6 cellular contexts compared by ENCODE assay signal in genomic region chr12:53230971-53231858, GRCh38. TPM values are rescaled to one million over a fixed set of nuclear protein-coding genes. Genes with fewer than 3 reads are reported as not detected.
DNase-seq lines count a peak whose midpoint lies in the region; ATAC-seq and TF ChIP-seq lines count a peak whose summit lies in the region.

No MANE protein-coding gene starts in this region.

- no peaks in the 10 kb centered on the region for H3K9me3 ChIP-seq in ectodermal cell (ENCODE audit: control insufficient read depth, low read length)
- H3K9me3 ChIP-seq in psoas muscle = no peaks in the 10 kb centered on the region

- H3K27ac Mint-ChIP-seq in IgD-negative memory B cell = peak overlapping the region in 1 of 3 donors; percentile 31

- H3K27me3 ChIP-seq in ectodermal cell (ENCODE audit: control insufficient read depth, insufficient read depth, low read length, poor library complexity, severe bottlenecking) (peaks cover 5% of the 10 kb centered on the region), psoas muscle (ENCODE audit: insufficient read depth in 3 of 3, low read length in 2 of 3) (peaks cover 0 to 34% (median 5%) of the 10 kb centered on the region in 3 donors)

- TF ChIP-seq CTCF in psoas muscle (IDR thresholded peaks at IDR 0.05) = no peak

- peak overlapping the region; percentile 63 to 83 (median 68) for H3K4me3 Mint-ChIP-seq in IgD-negative memory B cell

- H3K27ac ChIP-seq in ectodermal cell (ENCODE audit: insufficient read depth, low read depth, low read length, poor library complexity, severe bottlenecking) (no peak overlapping the region), psoas muscle (peak overlapping the region; percentile 23)

- 15 to 17% methylated on average over 19 of the region's 19 CpGs for WGBS in ectodermal cell, 2 experiments
- WGBS in psoas muscle, 3 donors = 42 to 48% (median 43%) methylated on average over 17 to 19 of the region's 19 CpGs

- H3K36me3 Mint-ChIP-seq in IgD-negative memory B cell = no peaks in the 10 kb centered on the region

- intact Hi-C loops in psoas muscle (cut with DNase I) = no loop called here

- peaks cover 15% of the 10 kb centered on the region for H3K27me3 Mint-ChIP-seq in IgD-negative memory B cell

- peak in 1 of 2 donors; percentile 50 for DNase-seq in psoas muscle
- no peak for DNase-seq in DMS 273 treated with DMSO at 0.1 percent for 48 hours (lab: John Stamatoyannopoulos, UW)
- DNase-seq in stimulated activated CD8-positive, alpha-beta memory T cell treated with anti-CD3 and anti-CD28 coated beads, Interleukin-4, amount 100 ng/mL, for 48 hours = no peak

- ATAC-seq in psoas muscle (no peak), GM21619 (IDR thresholded peaks at IDR 0.05; ENCODE audit: unreplicated experiment) (no peak)

- H3K36me3 ChIP-seq in ectodermal cell (ENCODE audit: control insufficient read depth, insufficient read depth, low read length) (no peaks in the 10 kb centered on the region), psoas muscle (ENCODE audit: insufficient read depth in 1 of 2, low read depth in 1 of 2) (no peaks in the 10 kb centered on the region)

- H3K4me1 Mint-ChIP-seq in IgD-negative memory B cell = peaks cover 13 to 23% (median 21%) of the 10 kb centered on the region in 3 donors

- H3K4me3 ChIP-seq in ectodermal cell (ENCODE audit: insufficient read depth, low read depth, low read length) (peak overlapping the region; percentile 51), psoas muscle (peak overlapping the region; percentile 69)

- H3K9me3 Mint-ChIP-seq in IgD-negative memory B cell = no peaks in the 10 kb centered on the region

- H3K4me1 ChIP-seq in ectodermal cell (ENCODE audit: control insufficient read depth, insufficient read depth, low read length) = peaks cover 42% of the 10 kb centered on the region
- H3K4me1 ChIP-seq in psoas muscle = peaks cover 8% of the 10 kb centered on the region

RNA-seq across cellular contexts. Expression of gene RARG, which starts 0.8 kb away (rescaled TPM):
- polyA plus RNA-seq in IgD-negative memory B cell (4.8 TPM), psoas muscle (10 to 100 TPM in 1 of 3 donors, 1 to 10 TPM in 2; 3.7 to 10.8 (median 8.2) TPM)
- polyA plus RNA-seq in ectodermal cell (2013, experiment 1 of 4) = 39.9 TPM
- 33.6 TPM for polyA plus RNA-seq in ectodermal cell (2013, experiment 2 of 4)
- polyA plus RNA-seq in ectodermal cell (2013, experiment 3 of 4) = 36.6 TPM
- polyA plus RNA-seq in ectodermal cell (2013, experiment 4 of 4) = 37.9 TPM
- 10 to 100 TPM in 1 of 4 donors, 1 to 10 TPM in 3; 5.0 to 10.7 (median 6.2) TPM for total RNA-seq in psoas muscle

RNA-seq across cellular contexts. Expression of gene ITGB7, which starts 24.2 kb away (rescaled TPM):
- polyA plus RNA-seq in IgD-negative memory B cell = 238 TPM
- not detected for polyA plus RNA-seq in ectodermal cell (2013, experiment 1 of 4)
- 0.21 TPM for polyA plus RNA-seq in ectodermal cell (2013, experiment 2 of 4)
- 1.1 TPM for polyA plus RNA-seq in ectodermal cell (2013, experiment 3 of 4)
- polyA plus RNA-seq in ectodermal cell (2013, experiment 4 of 4) = 0.57 TPM
- 1 to 10 TPM in 2 of 4 donors, under 1 TPM in 2; 0.40 to 1.6 (median 0.94) TPM for total RNA-seq in psoas muscle
- under 1 TPM; 0.19 to 0.73 (median 0.35) TPM for polyA plus RNA-seq in psoas muscle

RNA-seq across cellular contexts. Expression of gene ESPL1, which starts 36.9 kb away (rescaled TPM):
- not detected for polyA plus RNA-seq in IgD-negative memory B cell
- 36.1 TPM for polyA plus RNA-seq in ectodermal cell (2013, experiment 1 of 4)
- polyA plus RNA-seq in ectodermal cell (2013, experiment 2 of 4) = 30.3 TPM
- polyA plus RNA-seq in ectodermal cell (2013, experiment 3 of 4) = 25.8 TPM
- 22.8 TPM for polyA plus RNA-seq in ectodermal cell (2013, experiment 4 of 4)
- under 1 TPM in 2 of 4 donors, not detected in 2; 0.37 to 0.48 TPM for total RNA-seq in psoas muscle
- polyA plus RNA-seq in psoas muscle = under 1 TPM; 0.03 to 0.30 (median 0.08) TPM

RNA-seq across cellular contexts. Expression of gene CSAD, which starts 50.5 kb away (rescaled TPM):
- 0.58 TPM for polyA plus RNA-seq in IgD-negative memory B cell
- 29.3 TPM for polyA plus RNA-seq in ectodermal cell (2013, experiment 1 of 4)
- 28.5 TPM for polyA plus RNA-seq in ectodermal cell (2013, experiment 2 of 4)
- 22.2 TPM for polyA plus RNA-seq in ectodermal cell (2013, experiment 3 of 4)
- 23.1 TPM for polyA plus RNA-seq in ectodermal cell (2013, experiment 4 of 4)
- 1 to 10 TPM; 3.9 to 6.6 (median 5.9) TPM for total RNA-seq in psoas muscle
- polyA plus RNA-seq in psoas muscle = 1 to 10 TPM; 5.5 to 7.8 (median 6.8) TPM

RNA-seq across cellular contexts. Expression of gene ZNF740, which starts 50.7 kb away (rescaled TPM):
- polyA plus RNA-seq in IgD-negative memory B cell (5.0 TPM), psoas muscle (1 to 10 TPM; 3.3 to 8.8 (median 4.7) TPM)
- 53.1 TPM for polyA plus RNA-seq in ectodermal cell (2013, experiment 1 of 4)
- polyA plus RNA-seq in ectodermal cell (2013, experiment 2 of 4) = 62.0 TPM
- 36.8 TPM for polyA plus RNA-seq in ectodermal cell (2013, experiment 3 of 4)
- 43.9 TPM for polyA plus RNA-seq in ectodermal cell (2013, experiment 4 of 4)
- total RNA-seq in psoas muscle = 10 to 100 TPM; 15.7 to 22.8 (median 19.8) TPM

Comparison
In these comparisons a context has a peak if more than half of its experiments do, and no peak if none do; other contexts are left out.
1. RNA of gene ITGB7, which starts 24.2 kb away (polyA plus RNA-seq): 238 TPM in IgD-negative memory B cell (single experiment); 0.19 to 0.73 TPM in psoas muscle; every median in the first group is over 100 times any median in the second.